20 cellular contexts compared by ENCODE assay signal in the genomic region with DNA sequence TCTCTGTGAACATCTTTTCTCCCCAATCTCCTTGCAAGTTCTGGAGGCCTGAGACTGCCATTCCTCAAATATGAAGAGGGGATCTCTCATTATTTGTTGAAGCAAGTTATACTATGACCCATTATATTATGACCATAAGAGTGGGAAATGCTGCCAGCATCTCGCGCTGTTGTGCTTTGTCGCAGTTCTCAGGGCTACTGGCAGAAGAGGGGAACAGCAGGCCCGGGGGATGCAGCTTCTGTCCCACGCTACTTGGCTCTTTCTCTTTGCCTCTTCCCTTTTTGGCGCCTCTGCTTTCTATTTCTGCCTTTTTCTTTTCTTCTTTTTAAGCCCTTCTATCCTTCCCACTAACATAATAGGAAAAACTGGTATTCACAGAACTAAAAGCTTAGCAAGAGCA.
DNase-seq lines count a peak whose midpoint lies in the region; ATAC-seq, FAIRE-seq and TF ChIP-seq lines count a peak whose summit lies in the region.
"Had no signal": no experiment of that assay in that cellular context is flagged by ENCODE, and none has a peak within 500 bp of the region (broad histone marks: within the 10 kb centered on the region; RNA-seq: fewer than 3 reads in every experiment).

No MANE protein-coding gene starts in this region.

- no peaks in the 10 kb centered on the region for H3K9me3 ChIP-seq in H9 (ENCODE audit: control insufficient read depth, low read depth, low read length)

- no peak overlapping the region for H2BK5ac ChIP-seq in H9 (ENCODE audit: insufficient read length, low read length)

- H3K9me3 Mint-ChIP-seq in H9, result peaks cover 28 to 49% of the 10 kb centered on the region in 2 experiments
- H3K9me3 Mint-ChIP-seq: CD8-positive, alpha-beta memory T cell had no signal

- no peak overlapping the region for H3K56ac ChIP-seq in H9 (ENCODE audit: insufficient read length, low read depth, low read length)

- no peak overlapping the region for H2AK5ac ChIP-seq in H9 (ENCODE audit: insufficient read length, low read length)

- no peak overlapping the region for H3K4ac ChIP-seq in H9 (ENCODE audit: low read depth, low read length)

- H4K91ac ChIP-seq in H9 (ENCODE audit: insufficient read length, low read depth, low read length), result no peak overlapping the region

- peaks cover 4 to 13% of the 10 kb centered on the region in 2 experiments; a peak in 2 of 4 replicates for H3K4me1 Mint-ChIP-seq in H9
- H3K4me1 Mint-ChIP-seq: CD8-positive, alpha-beta memory T cell had no signal

- H2BK20ac ChIP-seq in H9 (ENCODE audit: low read depth, low read length, poor library complexity, severe bottlenecking), result no peak overlapping the region

- peaks cover 0 to 2% (median 0%) of the 10 kb centered on the region in 3 experiments; a peak in 1 of 7 replicates for H3K36me3 Mint-ChIP-seq in H9 (ENCODE audit: insufficient read depth in 1 of 3, low read depth in 3 of 3)

- no peaks in the 10 kb centered on the region; the same call in 1 of the 2 replicates for H3K4me1 ChIP-seq in H9 (ENCODE audit: insufficient read depth, low read length)

- no peak overlapping the region for H2BK15ac ChIP-seq in H9 (ENCODE audit: low read depth, low read length)

- ATAC-seq in GM18498 (IDR thresholded peaks at IDR 0.05; ENCODE audit: unreplicated experiment), result no peak
- ATAC-seq: HepG2 had no signal

- H3K27me3 Mint-ChIP-seq in H9 (ENCODE audit: low read depth), result no peaks in the 10 kb centered on the region; the same call in none of the 2 replicates

- TF ChIP-seq CTCF in H9 (conservative IDR thresholded peaks at IDR 0.05), result no peak

- H3K27me3 ChIP-seq in H9 (ENCODE audit: insufficient read depth, low read length), result no peaks in the 10 kb centered on the region

- no peak overlapping the region for H3K27ac Mint-ChIP-seq in H9
- H3K27ac Mint-ChIP-seq: CD8-positive, alpha-beta memory T cell had no signal

- H3K4me2 ChIP-seq in H9 (ENCODE audit: insufficient read depth, insufficient read length, low read length), result no peak overlapping the region
- H3K4me2 ChIP-seq: BLaER1 treated with 17β-estradiol and CSF1 and Interleukin-3, amounts not matched to agents 10 nM and 100 nM; KMS-11 had no signal

- no peak overlapping the region for H3K23ac ChIP-seq in H9 (ENCODE audit: insufficient read length, low read depth, low read length)

- no peak overlapping the region for H3K14ac ChIP-seq in H9 (ENCODE audit: insufficient read depth, low read length)

- WGBS in H9 (ENCODE audit: extremely low coverage, insufficient read length, low lambda C conversion rate), result no CpG with 5 or more reads among the region's 6 CpGs

- DNase-seq in H9 (peak; percentile 27), medulla oblongata (ENCODE audit: extremely low spot score) (peak; percentile 50), superior temporal gyrus (ENCODE audit: extremely low spot score) (peak; percentile 76), NCI-H1105 (lab: John Stamatoyannopoulos, UW) (no peak), SW480 (ENCODE audit: low spot score) (no peak)
- DNase-seq: CD8-positive, alpha-beta memory T cell; DND-41; NCI-H1048; NCI-H146; NCI-H2081; NCI-H510A; NCI-H774; RPMI8226 had no signal

- H3K4me3 Mint-ChIP-seq in H9, result no peak overlapping the region
- H3K4me3 Mint-ChIP-seq: CD8-positive, alpha-beta memory T cell had no signal

- no peak overlapping the region for H3K18ac ChIP-seq in H9 (ENCODE audit: insufficient read length, low read depth, low read length)

- peak; percentile 73 for FAIRE-seq in colon (lab: Jason Lieb, UNC)
- FAIRE-seq: A204.1, G401.6, HepG2 had no signal

- H3K23me2 ChIP-seq in H9 (ENCODE audit: insufficient read length, low read depth, low read length, poor library complexity, severe bottlenecking), result no peaks in the 10 kb centered on the region

- H3K79me1 ChIP-seq in H9 (ENCODE audit: insufficient read depth, low read depth, low read length, poor library complexity, severe bottlenecking), result no peaks in the 10 kb centered on the region

- H4K5ac ChIP-seq in H9 (ENCODE audit: insufficient read length, low read depth, low read length), result no peak overlapping the region

- H4K8ac ChIP-seq in H9 (replicated peaks; ENCODE audit: insufficient read length, low read depth, low read length), result no peak overlapping the region

- H3K27ac ChIP-seq in H9 (ENCODE audit: insufficient read length, low read depth, low read length), result no peak overlapping the region
- H3K27ac ChIP-seq: BLaER1 treated with 17β-estradiol and CSF1 and Interleukin-3, amounts not matched to agents 10 nM and 100 nM; KMS-11 had no signal

- H2BK12ac ChIP-seq in H9 (ENCODE audit: insufficient read length, low read depth, low read length), result no peak overlapping the region

- no peak overlapping the region for H2BK120ac ChIP-seq in H9 (ENCODE audit: low read depth, low read length, poor library complexity, severe bottlenecking)

- H4K20me1 ChIP-seq in H9 (ENCODE audit: control insufficient read depth, insufficient read depth, insufficient read length), result no peaks in the 10 kb centered on the region
- H4K20me1 ChIP-seq: BLaER1 treated with 17β-estradiol and CSF1 and Interleukin-3, amounts not matched to agents 10 nM and 100 nM had no signal

- no peak overlapping the region for H3K9ac ChIP-seq in H9 (ENCODE audit: extremely low read depth, insufficient read length, low read length)
- H3K9ac ChIP-seq: BLaER1 treated with 17β-estradiol and CSF1 and Interleukin-3, amounts not matched to agents 10 nM and 100 nM; KMS-11 had no signal

- no peak overlapping the region for H2AFZ ChIP-seq in H9 (ENCODE audit: low read length)

- H3K79me2 ChIP-seq in H9 (ENCODE audit: insufficient read depth, low read length), result no peaks in the 10 kb centered on the region

- no peak overlapping the region for H3T11ph ChIP-seq in H9 (ENCODE audit: low read length)

Comparison
In these comparisons a context has a peak if more than half of its experiments do, and no peak if none do; other contexts are left out.
1. DNase-seq: peak in H9 (single experiment), medulla oblongata (single experiment) and superior temporal gyrus (single experiment); none in NCI-H1105 (single experiment) and SW480 (single experiment).